ENCODE assay signal across 23 cellular contexts in the genomic region with DNA sequence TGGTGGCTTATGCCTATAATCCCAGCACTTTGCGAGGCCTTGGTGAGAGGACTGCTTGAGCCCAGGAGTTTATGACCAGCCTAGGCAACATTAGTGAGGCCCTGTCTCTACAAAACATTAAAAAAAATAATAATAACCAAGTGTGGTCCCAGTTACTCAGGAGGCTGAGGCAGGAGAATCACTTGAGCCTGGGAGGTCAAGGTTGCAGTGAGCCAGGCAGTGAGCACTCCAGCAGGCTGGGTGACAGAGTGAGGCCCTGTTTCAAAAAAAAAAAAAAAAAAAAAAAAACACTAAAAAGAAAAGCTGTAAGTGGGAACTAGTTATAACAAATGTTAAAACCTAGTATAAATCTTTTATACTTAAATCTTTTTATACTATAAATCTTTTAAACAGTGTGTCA.
DNase-seq lines count a peak whose midpoint lies in the region; ATAC-seq and TF ChIP-seq lines count a peak whose summit lies in the region.
"Had no signal": no experiment of that assay in that cellular context is flagged by ENCODE, and none has a peak within 500 bp of the region (broad histone marks: within the 10 kb centered on the region; RNA-seq: fewer than 3 reads in every experiment).

No MANE protein-coding gene starts in this region.

- H2AFZ ChIP-seq in DND-41 (ENCODE audit: low read depth, low read length) (no peak overlapping the region), OCI-LY1 (ENCODE audit: low read length) (no peak overlapping the region)

- H3K27me3 Mint-ChIP-seq in activated CD4-positive, alpha-beta T cell treated with anti-CD3 and anti-CD28 coated beads for 36 hours, result no peaks in the 10 kb centered on the region
- H3K27me3 Mint-ChIP-seq: T-helper 17 cell had no signal

- H3K27ac ChIP-seq in DND-41 (ENCODE audit: low read length) (peak overlapping the region; percentile 58; the same call in 1 of the 2 replicates), OCI-LY1 (ENCODE audit: low read depth, low read length, poor library complexity, severe bottlenecking) (peak overlapping the region; percentile 96)
- H3K27ac ChIP-seq: brain microvascular endothelial cell, lower lobe of right lung, ovary, SJCRH30, upper lobe of left lung had no signal

- ATAC-seq in activated CD4-positive, alpha-beta T cell treated with anti-CD3 and anti-CD28 coated beads for 36 hours, result no peak
- ATAC-seq in DND-41 (ENCODE audit: insufficient read depth, low read depth) (no peak), GM18858 (IDR thresholded peaks at IDR 0.05; ENCODE audit: unreplicated experiment) (no peak), HG02870 (IDR thresholded peaks at IDR 0.05; ENCODE audit: unreplicated experiment) (no peak)
- ATAC-seq: Panc1, sciatic nerve had no signal

- TF ChIP-seq CTCF in DND-41 (IDR thresholded peaks at IDR 0.05; ENCODE audit: borderline replicate concordance, extremely low read depth, low read length, poor library complexity, severe bottlenecking) (no peak), OCI-LY1 (IDR thresholded peaks at IDR 0.05; ENCODE audit: low read length) (no peak)

- TF ChIP-seq POLR2A in erythroblast (IDR thresholded peaks at IDR 0.05; ENCODE audit: low read length), result no peak

- H3K4me3 Mint-ChIP-seq in activated CD4-positive, alpha-beta T cell treated with anti-CD3 and anti-CD28 coated beads for 36 hours, result no peak overlapping the region
- H3K4me3 Mint-ChIP-seq: endodermal cell had no signal

- H3K27me3 ChIP-seq in DND-41 (ENCODE audit: insufficient read depth, low read length, poor library complexity) (no peaks in the 10 kb centered on the region), OCI-LY1 (ENCODE audit: insufficient read depth, low read length) (no peaks in the 10 kb centered on the region)
- H3K27me3 ChIP-seq: brain microvascular endothelial cell, ovary, SJCRH30, upper lobe of left lung had no signal

- no peak overlapping the region for H3K4me2 ChIP-seq in DND-41 (ENCODE audit: insufficient read depth, low read length)
- H3K4me2 ChIP-seq in OCI-LY1 (ENCODE audit: low read length), result no peak overlapping the region

- H3K9me3 Mint-ChIP-seq in activated CD4-positive, alpha-beta T cell treated with anti-CD3 and anti-CD28 coated beads for 36 hours (ENCODE audit: low read depth), result no peaks in the 10 kb centered on the region
- H3K9me3 Mint-ChIP-seq: endodermal cell had no signal

- peak; percentile 43 for DNase-seq in activated CD4-positive, alpha-beta T cell treated with anti-CD3 and anti-CD28 coated beads for 36 hours
- no peak for DNase-seq in activated CD4-positive, alpha-beta T cell treated with anti-CD3 and anti-CD28 coated beads, Interleukin-2, amount 50 U/mL, for 48 hours
- DNase-seq in DND-41 (no peak), erythroblast (lab: John Stamatoyannopoulos, UW) (peak; percentile 20 to 28), C1 segment of cervical spinal cord (lab: John Stamatoyannopoulos, UW) (no peak)
- DNase-seq: 8988T; activated CD4-positive, CD25-positive, alpha-beta regulatory T cell; brain microvascular endothelial cell; DMS 273 treated with DMSO at 0.1 percent for 48 hours; endodermal cell; GDM1; lower lobe of right lung; NCI-H1694 treated with DMSO at 0.1 percent for 48 hours; NCI-H774; ovary; SJCRH30; T-helper 17 cell; upper lobe of left lung had no signal

- peaks cover 93% of the 10 kb centered on the region for H3K4me1 ChIP-seq in DND-41 (ENCODE audit: insufficient read depth, low read length)
- H3K4me1 ChIP-seq in OCI-LY1 (ENCODE audit: insufficient read depth, low read length, severe bottlenecking), result peaks cover 86% of the 10 kb centered on the region

- peaks cover 17% of the 10 kb centered on the region for H3K79me2 ChIP-seq in DND-41 (ENCODE audit: insufficient read depth, low read length)
- no peaks in the 10 kb centered on the region for H3K79me2 ChIP-seq in OCI-LY1 (ENCODE audit: insufficient read depth, low read length)

- CTCF ChIA-PET in activated CD4-positive, alpha-beta T cell treated with anti-CD3 and anti-CD28 coated beads for 36 hours (lab: Charles Lee), result interaction anchor here (0.6 to 1.6 kb wide), 6 partner anchors 9 to 169 kb away, joined by 3 to 7 read pairs (median 4); no protein-coding TSS in a partner anchor

- H3K27ac Mint-ChIP-seq in activated CD4-positive, alpha-beta T cell treated with anti-CD3 and anti-CD28 coated beads for 36 hours, result no peak overlapping the region
- H3K27ac Mint-ChIP-seq: endodermal cell had no signal

- H3K9ac ChIP-seq in DND-41 (ENCODE audit: low read depth, low read length) (no peak overlapping the region), OCI-LY1 (ENCODE audit: low read length) (no peak overlapping the region)

- intact Hi-C loops in activated CD4-positive, alpha-beta T cell treated with anti-CD3 and anti-CD28 coated beads for 36 hours (cut with DNase I, micrococcal nuclease), result no loop called here

- no peaks in the 10 kb centered on the region for H3K9me2 ChIP-seq in OCI-LY1 (ENCODE audit: low read depth, low read length)

- no peaks in the 10 kb centered on the region for H3K36me3 Mint-ChIP-seq in activated CD4-positive, alpha-beta T cell treated with anti-CD3 and anti-CD28 coated beads for 36 hours (ENCODE audit: low read depth)

- POLR2A ChIA-PET in activated CD4-positive, alpha-beta T cell treated with anti-CD3 and anti-CD28 coated beads for 36 hours (lab: Charles Lee), result interaction anchor here (0.6 kb wide), 1 partner anchor 116 kb away, joined by 3 read pairs; no protein-coding TSS in a partner anchor

- H3F3A ChIP-seq in OCI-LY1 (ENCODE audit: insufficient read depth, low read length), result 0 out of 2 replicates have a peak, but pooled peaks cover 4% of the 10 kb centered on the region

- H3K4me1 Mint-ChIP-seq in activated CD4-positive, alpha-beta T cell treated with anti-CD3 and anti-CD28 coated beads for 36 hours, result peaks cover 61% of the 10 kb centered on the region
- H3K4me1 Mint-ChIP-seq: endodermal cell had no signal

- H4K20me1 ChIP-seq in DND-41 (ENCODE audit: insufficient read depth, low read length) (no peaks in the 10 kb centered on the region), OCI-LY1 (ENCODE audit: insufficient read depth, low read length) (no peaks in the 10 kb centered on the region)

- H3K36me3 ChIP-seq in DND-41 (ENCODE audit: insufficient read depth, low read length) (no peaks in the 10 kb centered on the region), OCI-LY1 (ENCODE audit: insufficient read depth, low read length) (no peaks in the 10 kb centered on the region)
- H3K36me3 ChIP-seq: brain microvascular endothelial cell, lower lobe of right lung, ovary, SJCRH30, upper lobe of left lung had no signal

- H3K4me3 ChIP-seq in DND-41 (ENCODE audit: low read depth in 1 of 2, low read length in 2 of 2) (no peak overlapping the region), OCI-LY1 (ENCODE audit: low read depth, low read length, poor library complexity, severe bottlenecking) (no peak overlapping the region)
- H3K4me3 ChIP-seq: lower lobe of right lung, ovary, SJCRH30, upper lobe of left lung had no signal

- H3K9me3 ChIP-seq in DND-41 (ENCODE audit: insufficient read depth, low read length, severe bottlenecking) (no peaks in the 10 kb centered on the region), OCI-LY1 (ENCODE audit: low read length) (no peaks in the 10 kb centered on the region)
- H3K9me3 ChIP-seq: lower lobe of right lung, ovary, SJCRH30, upper lobe of left lung had no signal

Comparison
In these comparisons a context has a peak if more than half of its experiments do, and no peak if none do; other contexts are left out.
1. DNase-seq: peak in activated CD4-positive, alpha-beta T cell treated with anti-CD3 and anti-CD28 coated beads for 36 hours (single experiment) and erythroblast (2 of 2); none in activated CD4-positive, alpha-beta T cell treated with anti-CD3 and anti-CD28 coated beads, Interleukin-2, amount 50 U/mL, for 48 hours (0 of 2), DND-41 (single experiment) and C1 segment of cervical spinal cord (0 of 14).